8 cellular contexts compared by ENCODE assay signal in the genomic region with DNA sequence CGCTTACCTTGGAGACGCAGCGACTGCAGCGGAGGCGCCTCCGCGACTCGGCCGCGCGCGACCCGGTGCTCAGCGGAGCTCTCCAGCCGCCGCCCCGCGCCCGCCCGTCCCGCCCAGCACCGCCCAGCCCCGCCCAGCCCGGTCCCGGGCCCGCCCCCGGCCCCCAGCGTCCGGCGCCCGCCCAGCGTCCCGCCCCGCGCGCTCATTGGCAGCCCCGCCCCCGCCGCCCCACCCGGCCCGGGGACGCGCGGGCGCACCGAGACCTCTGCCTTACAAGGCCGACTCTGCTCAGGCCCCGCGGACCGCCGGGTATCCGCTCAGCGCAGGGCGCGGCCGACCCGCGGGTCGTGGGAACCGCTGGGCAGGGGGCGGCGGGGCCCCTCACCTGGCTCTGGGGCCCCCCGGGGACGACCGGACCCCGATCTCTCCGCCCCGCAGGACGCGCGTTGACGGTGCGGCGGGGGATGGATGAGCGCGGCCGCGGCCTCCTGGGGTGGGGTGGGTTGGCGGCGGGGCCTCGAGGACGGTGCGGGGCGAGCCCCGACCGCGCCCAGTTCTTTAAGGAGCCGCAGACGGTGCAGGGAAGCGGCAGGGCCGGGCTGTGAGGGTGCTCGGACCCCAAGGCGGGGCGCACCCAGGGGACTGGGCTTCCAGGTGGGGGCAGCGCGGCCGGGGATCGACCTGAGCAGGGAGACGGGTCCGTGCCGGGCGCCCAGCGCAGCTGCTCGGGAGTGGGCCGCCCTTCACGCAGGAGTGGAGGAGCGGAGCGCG. TPM values are rescaled to one million over a fixed set of nuclear protein-coding genes. Genes with fewer than 3 reads are reported as not detected.
DNase-seq lines count a peak whose midpoint lies in the region; ATAC-seq and TF ChIP-seq lines count a peak whose summit lies in the region.
"Not testable (repeated sequence)": the region's sequence is repeated elsewhere in the genome, so short reads cannot be mapped to it uniquely, and the experiment has no call there.

TSS of gene TPPP (minus strand) at position 82 of the 771 bp plus-strand sequence. CDS start 15,292 bp downstream, outside the sequence.

- TF ChIP-seq CTCF in HL-60 (IDR thresholded peaks at IDR 0.05; ENCODE audit: insufficient read depth, low read length); OCI-LY7 (conservative IDR thresholded peaks at IDR 0.05; ENCODE audit: low read length); endothelial cell (IDR thresholded peaks at IDR 0.05; ENCODE audit: unreplicated experiment): not testable (repeated sequence)

- not testable (repeated sequence) for H3K4me1 ChIP-seq in OCI-LY7 (ENCODE audit: insufficient read depth, low read length, poor library complexity, severe bottlenecking); mesenchymal stem cell (ENCODE audit: control insufficient read depth, insufficient read depth, low read depth, low read length)

- not testable (repeated sequence) for H3K14ac ChIP-seq in mesenchymal stem cell (ENCODE audit: low read length in 2 of 2)

- H3K9ac ChIP-seq in mesenchymal stem cell (ENCODE audit: low read length): not testable (repeated sequence)

- POLR2A ChIA-PET in OCI-LY7 (lab: Charles Lee): not testable (repeated sequence)

- intact Hi-C loops in OCI-LY7 (cut with micrococcal nuclease; ENCODE audit: unreplicated experiment): not testable (repeated sequence)

- not testable (repeated sequence) for H4K91ac ChIP-seq in mesenchymal stem cell (ENCODE audit: low read length)

- H2BK12ac ChIP-seq in mesenchymal stem cell (ENCODE audit: low read length in 2 of 2): not testable (repeated sequence)

- H3K4me3 ChIP-seq in HL-60 (replicated peaks; ENCODE audit: insufficient read depth, low read length): peak within 1 kb of the TSS; percentile 26
- not testable (repeated sequence) for H3K4me3 ChIP-seq in OCI-LY7 (ENCODE audit: low read depth, low read length, poor library complexity, severe bottlenecking)
- H3K4me3 ChIP-seq in mesenchymal stem cell (ENCODE audit: insufficient read depth in 1 of 2, low read depth in 1 of 2, low read length in 2 of 2): peak within 1 kb of the TSS in 1 of 2 experiments; percentile 59

- H3K79me1 ChIP-seq in mesenchymal stem cell (replicated peaks; ENCODE audit: low read length, poor library complexity, severe bottlenecking): not testable (repeated sequence)

- not testable (repeated sequence) for H3K36me3 ChIP-seq in OCI-LY7 (ENCODE audit: insufficient read depth, low read length); mesenchymal stem cell (ENCODE audit: control insufficient read depth in 1 of 2, insufficient read depth in 2 of 2, low read depth in 1 of 2, low read length in 2 of 2)

- H2BK120ac ChIP-seq in mesenchymal stem cell (ENCODE audit: low read depth, low read length): not testable (repeated sequence)

- H3K36me3 Mint-ChIP-seq in endothelial cell (ENCODE audit: low read depth, unreplicated experiment): not testable (repeated sequence)

- not testable (repeated sequence) for H3K4ac ChIP-seq in mesenchymal stem cell (ENCODE audit: low read depth in 1 of 2, low read length in 2 of 2)

- H4K20me1 ChIP-seq in OCI-LY7 (ENCODE audit: insufficient read depth, low read length): not testable (repeated sequence)

- H3K79me2 ChIP-seq in OCI-LY7 (ENCODE audit: insufficient read depth, low read depth, low read length): not testable (repeated sequence)

- H3K27me3 ChIP-seq in HL-60 (ENCODE audit: insufficient read depth, poor library complexity, severe bottlenecking); mesenchymal stem cell (ENCODE audit: control insufficient read depth in 1 of 2, insufficient read depth in 1 of 2, low read length in 2 of 2): not testable (repeated sequence)

- H3K27me3 Mint-ChIP-seq in endothelial cell (ENCODE audit: unreplicated experiment): not testable (repeated sequence)

- BruUV-seq in OCI-LY7 (replicated peaks; lab: Mats Ljungman, UMichigan): not testable (repeated sequence)

- H2AK5ac ChIP-seq in mesenchymal stem cell (ENCODE audit: low read length, severe bottlenecking): not testable (repeated sequence)

- not testable (repeated sequence) for H3K18ac ChIP-seq in mesenchymal stem cell (ENCODE audit: low read depth in 1 of 2, low read length in 2 of 2)

- not testable (repeated sequence) for H3K27ac ChIP-seq in HL-60 (replicated peaks); OCI-LY7 (ENCODE audit: low read depth, low read length, poor library complexity, severe bottlenecking); mesenchymal stem cell (ENCODE audit: low read length, poor library complexity, severe bottlenecking)

- CTCF ChIA-PET in OCI-LY7 (lab: Charles Lee; ENCODE audit: unreplicated experiment): not testable (repeated sequence)

- not testable (repeated sequence) for H3K9me2 ChIP-seq in OCI-LY7 (ENCODE audit: insufficient read depth, low read length)

- H3K4me2 ChIP-seq in OCI-LY7 (ENCODE audit: low read length) (peak within 1 kb of the TSS; percentile 26; the same call in 1 of the 2 replicates), mesenchymal stem cell (ENCODE audit: low read length, poor library complexity, severe bottlenecking) (peak within 1 kb of the TSS; percentile 91)

- H3K23ac ChIP-seq in mesenchymal stem cell (ENCODE audit: low read length in 2 of 2): not testable (repeated sequence)

- H3K4me3 Mint-ChIP-seq in endothelial cell (ENCODE audit: unreplicated experiment): not testable (repeated sequence)

- H3K9me3 ChIP-seq in OCI-LY7 (ENCODE audit: low read length); mesenchymal stem cell (ENCODE audit: control insufficient read depth, low read length): not testable (repeated sequence)

- 1% methylated on average over 20 of the region's 109 CpGs for WGBS in mesenchymal stem cell

- peak in 13 of 14 donors; percentile 51 to 90 (median 83) for DNase-seq in C1 segment of cervical spinal cord (lab: John Stamatoyannopoulos, UW)
- DNase-seq in HL-60 (ENCODE audit: low read depth in 1 of 2, low spot score in 1 of 2); OCI-LY7 (ENCODE audit: low spot score): not testable (repeated sequence)
- peak; percentile 76 for DNase-seq in activated T-cell treated with anti-CD3 and anti-CD28 coated beads for 48 hours (ENCODE audit: low read depth)
- peak; percentile 53 for DNase-seq in endothelial cell (ENCODE audit: low spot score)
- peak; percentile 52 for DNase-seq in mesenchymal stem cell
- peak; percentile 69 to 90 for DNase-seq in stimulated activated CD4-positive, alpha-beta T cell treated with anti-CD3 and anti-CD28 coated beads, Interleukin-4, amount 100 ng/mL, for 4 hours

- H3K9me3 Mint-ChIP-seq in endothelial cell (ENCODE audit: unreplicated experiment): not testable (repeated sequence)

- H2AFZ ChIP-seq in OCI-LY7 (ENCODE audit: low read length); mesenchymal stem cell (ENCODE audit: low read depth, low read length): not testable (repeated sequence)

- H4K8ac ChIP-seq in mesenchymal stem cell (ENCODE audit: low read length): not testable (repeated sequence)

- ATAC-seq in GM19467 (IDR thresholded peaks at IDR 0.05; ENCODE audit: unreplicated experiment): peak; percentile 60

- not testable (repeated sequence) for H2BK5ac ChIP-seq in mesenchymal stem cell (ENCODE audit: low read depth, low read length, poor library complexity, severe bottlenecking)

- H3K27ac Mint-ChIP-seq in endothelial cell (ENCODE audit: unreplicated experiment): not testable (repeated sequence)

- H2BK15ac ChIP-seq in mesenchymal stem cell (ENCODE audit: low read depth, poor library complexity, severe bottlenecking): not testable (repeated sequence)

- not testable (repeated sequence) for H3K4me1 Mint-ChIP-seq in endothelial cell (ENCODE audit: unreplicated experiment)

RNA-seq across cellular contexts. Expression of gene TPPP, which starts in this region (rescaled TPM):
- not detected in 2 replicates for total RNA-seq in OCI-LY7 (2014; rRNA removed; shearing (Covaris generic))
- total RNA-seq in OCI-LY7 (2022) (not detected in 2 replicates), endothelial cell (ENCODE audit: unreplicated experiment) (0.05 TPM)
- 1.9 TPM for polyA plus RNA-seq in mesenchymal stem cell (2013, experiment 1 of 2)
- 1.9 TPM for polyA plus RNA-seq in mesenchymal stem cell (2013, experiment 2 of 2)

Comparison
In these comparisons a context has a peak if more than half of its experiments do, and no peak if none do; other contexts are left out.
1. Peak in DNase-seq in endothelial cell; RNA of the gene not detected or under 1 TPM.